19 cellular contexts compared by ENCODE assay signal in genomic region chr12:108812324-108812723, GRCh38. TPM values are rescaled to one million over a fixed set of nuclear protein-coding genes. Genes with fewer than 3 reads are reported as not detected.
DNase-seq lines count a peak whose midpoint lies in the region; ATAC-seq, FAIRE-seq and TF ChIP-seq lines count a peak whose summit lies in the region.
"Had no signal": no experiment of that assay in that cellular context is flagged by ENCODE, and none has a peak within 500 bp of the region (broad histone marks: within the 10 kb centered on the region; RNA-seq: fewer than 3 reads in every experiment).

No MANE protein-coding gene starts in this region.

- 82% methylated on average over 8 of the region's 8 CpGs; no CpG with 5 or more reads in 1 of the 2 experiments for WGBS in H1 (ENCODE audit: extremely low coverage in 1 of 2, insufficient coverage in 1 of 2, insufficient read length in 1 of 2, insufficient replicate concordance in 2 of 2, low coverage in 1 of 2, low lambda C conversion rate in 2 of 2, missing lambda C conversion rate in 1 of 2), 2 experiments

- H3K14ac ChIP-seq in H1 (ENCODE audit: insufficient read length) = no peak overlapping the region

- H3K23ac ChIP-seq in H1 (ENCODE audit: insufficient read length) = no peak overlapping the region

- H2AK5ac ChIP-seq in H1 (ENCODE audit: low read depth, low read length) = no peak overlapping the region

- no peak overlapping the region for H2BK20ac ChIP-seq in H1 (ENCODE audit: low read length)

- CTCF ChIA-PET in H1 (lab: Charles Lee; ENCODE audit: partially characterized antibody) = interaction anchor here (0.9 to 2.5 kb wide), 4 partner anchors 10 to 242 kb away, joined by 3 to 12 read pairs (median 3); no protein-coding TSS in a partner anchor

- H3K9me3 ChIP-seq in left ventricle myocardium inferior (replicated peaks) (no peaks in the 10 kb centered on the region), H1 (ENCODE audit: insufficient read depth in 2 of 2, low read depth in 1 of 2, low read length in 1 of 2) (no peaks in the 10 kb centered on the region), parathyroid adenoma (ENCODE audit: control insufficient read depth, low read length) (no peaks in the 10 kb centered on the region), vagina (no peaks in the 10 kb centered on the region)
- H3K9me3 ChIP-seq: prostate gland, uterus had no signal

- H3K4me3 ChIP-seq in left ventricle myocardium inferior = no peak overlapping the region
- H3K4me3 ChIP-seq in H1 (ENCODE audit: extremely low read depth in 1 of 4, insufficient read depth in 2 of 4, low read depth in 3 of 4, low read length in 4 of 4) = no peak overlapping the region
- H3K4me3 ChIP-seq in parathyroid adenoma (ENCODE audit: low read depth, low read length) = no peak overlapping the region
- no peak overlapping the region for H3K4me3 ChIP-seq in vagina
- H3K4me3 ChIP-seq: prostate gland, uterus had no signal

- no peaks in the 10 kb centered on the region for H3K23me2 ChIP-seq in H1 (ENCODE audit: low read depth, low read length)

- H4K5ac ChIP-seq in H1 (ENCODE audit: insufficient read length, low read depth, low read length) = no peak overlapping the region

- H2BK12ac ChIP-seq in H1 (ENCODE audit: low read depth, low read length) = no peak overlapping the region

- H3K79me1 ChIP-seq in H1 (ENCODE audit: low read depth, low read length) = no peaks in the 10 kb centered on the region

- TF ChIP-seq CTCF in left ventricle myocardium inferior (IDR thresholded peaks at IDR 0.05; ENCODE audit: borderline replicate concordance) = no peak
- no peak for TF ChIP-seq CTCF in H1 (IDR thresholded peaks at IDR 0.05; ENCODE audit: control extremely low read depth in 1 of 3, insufficient read depth in 1 of 3, low read depth in 1 of 3, low read length in 3 of 3)
- TF ChIP-seq CTCF in parathyroid adenoma (IDR thresholded peaks at IDR 0.05) = no peak
- TF ChIP-seq CTCF in vagina (IDR thresholded peaks at IDR 0.05) = no peak

- no peak overlapping the region for H3K56ac ChIP-seq in H1 (replicated peaks; ENCODE audit: insufficient read length, low read depth, low read length)

- H4K20me1 ChIP-seq in H1 (replicated peaks in 1 of 2; ENCODE audit: control insufficient read depth in 1 of 2, insufficient read depth in 2 of 2, low read length in 2 of 2) = peaks cover 0 to 2% of the 10 kb centered on the region in 2 experiments

- H3K9ac ChIP-seq in H1 (replicated peaks in 1 of 4; ENCODE audit: extremely low read depth in 1 of 4, low read depth in 3 of 4, low read length in 3 of 4) (no peak overlapping the region), parathyroid adenoma (no peak overlapping the region)

- H2BK15ac ChIP-seq in H1 (ENCODE audit: low read length) = no peak overlapping the region

- no peak for TF ChIP-seq POLR2A in H1 (IDR thresholded peaks at IDR 0.05; ENCODE audit: control extremely low read depth in 1 of 2, low read depth in 2 of 2, low read length in 2 of 2)
- no peak for TF ChIP-seq POLR2A in vagina (IDR thresholded peaks at IDR 0.05)

- H3K27ac ChIP-seq in left ventricle myocardium inferior (replicated peaks) (peak overlapping the region; percentile 35), H1 (ENCODE audit: low read depth, low read length) (no peak overlapping the region), parathyroid adenoma (peak overlapping the region; percentile 12), vagina (no peak overlapping the region)
- H3K27ac ChIP-seq: brain microvascular endothelial cell, prostate gland, uterus had no signal

- no peak overlapping the region for H4K91ac ChIP-seq in H1 (replicated peaks; ENCODE audit: insufficient read length, low read length)

- DNase-seq in left ventricle myocardium inferior (no peak), cardiac septum (ENCODE audit: low spot score) (no peak), H1 (ENCODE audit: low read depth in 1 of 2, low spot score in 2 of 2) (no peak), vagina (ENCODE audit: extremely low spot score in 2 of 2) (no peak), activated gamma-delta T cell (lab: John Stamatoyannopoulos, UW) (no peak), NCI-H526 (lab: John Stamatoyannopoulos, UW) (no peak)
- DNase-seq: activated CD4-positive, alpha-beta T cell treated with anti-CD3 and anti-CD28 coated beads for 36 hours; HCEC 1CT; hypothalamus; NCI-H1092 treated with DMSO at 0.1 percent for 48 hours; NCI-H2081; NCI-H446 treated with DMSO at 0.1 percent for 48 hours; RPMI8226; uterus had no signal

- H4K8ac ChIP-seq in H1 (ENCODE audit: extremely low read depth, insufficient read depth, low read length) = no peak overlapping the region

- H2BK5ac ChIP-seq in H1 (ENCODE audit: low read depth, low read length) = no peak overlapping the region; the same call in 1 of the 2 replicates

- no peak for TF ChIP-seq EP300 in H1 (IDR thresholded peaks at IDR 0.05; ENCODE audit: borderline replicate concordance in 1 of 2, low read depth in 2 of 2, low read length in 2 of 2)

- H2AFZ ChIP-seq in H1 (ENCODE audit: low read length) = no peak overlapping the region
- no peak overlapping the region for H2AFZ ChIP-seq in parathyroid adenoma

- H3K4me1 ChIP-seq in left ventricle myocardium inferior (peaks cover 63% of the 10 kb centered on the region), H1 (replicated peaks in 1 of 4; ENCODE audit: control insufficient read depth in 3 of 4, insufficient read depth in 4 of 4, low read length in 3 of 4) (peaks cover 0 to 6% (median 3%) of the 10 kb centered on the region in 4 experiments; a peak in 3 of 7 replicates), parathyroid adenoma (peaks cover 3% of the 10 kb centered on the region), vagina (peaks cover 30% of the 10 kb centered on the region)
- H3K4me1 ChIP-seq: prostate gland, uterus had no signal

- FAIRE-seq in H1 (lab: Jason Lieb, UNC) = no peak
- FAIRE-seq: islet of Langerhans had no signal

- H3K36me3 ChIP-seq in left ventricle myocardium inferior (peaks cover 85% of the 10 kb centered on the region), H1 (ENCODE audit: control insufficient read depth in 2 of 4, insufficient read depth in 4 of 4, low read length in 3 of 4) (peaks cover 0 to 14% (median 5%) of the 10 kb centered on the region in 4 experiments; a peak in 5 of 8 replicates), parathyroid adenoma (ENCODE audit: control insufficient read depth, insufficient read depth, low read length) (no peaks in the 10 kb centered on the region), vagina (peaks cover 0 to 64% of the 10 kb centered on the region in 2 donors)
- H3K36me3 ChIP-seq: uterus had no signal

- no peak overlapping the region for H2BK120ac ChIP-seq in H1 (replicated peaks; ENCODE audit: low read depth, low read length)

- TF ChIP-seq RAD21 in H1 (IDR thresholded peaks at IDR 0.05 in 1 of 2, conservative IDR thresholded peaks at IDR 0.05 in 1 of 2; ENCODE audit: low read depth in 2 of 2, low read length in 2 of 2) = no peak

- intact Hi-C loops in left ventricle myocardium inferior (cut with micrococcal nuclease) = no loop called here
- intact Hi-C loops in cardiac septum (cut with DNase I) = no loop called here
- intact Hi-C loops in vagina (cut with DNase I) = no loop called here

- H3K4me2 ChIP-seq in H1 (ENCODE audit: insufficient read depth in 1 of 2, low read depth in 2 of 2, low read length in 2 of 2) (no peak overlapping the region), parathyroid adenoma (ENCODE audit: low read length) (no peak overlapping the region)

- H3K79me2 ChIP-seq in H1 (ENCODE audit: control insufficient read depth in 1 of 2, insufficient read depth in 2 of 2, low read length in 2 of 2) = no peaks in the 10 kb centered on the region
- peaks cover 37% of the 10 kb centered on the region for H3K79me2 ChIP-seq in parathyroid adenoma

- no peak for ATAC-seq in HG03025 (IDR thresholded peaks at IDR 0.05; ENCODE audit: low FRiP score, unreplicated experiment)
- ATAC-seq: activated CD4-positive, alpha-beta T cell treated with anti-CD3 and anti-CD28 coated beads for 36 hours had no signal

- H3K27me3 ChIP-seq in left ventricle myocardium inferior (ENCODE audit: low read depth) (no peaks in the 10 kb centered on the region), H1 (replicated peaks in 1 of 4; ENCODE audit: control insufficient read depth in 3 of 4, extremely low read depth in 1 of 4, insufficient read depth in 3 of 4, low read length in 3 of 4) (no peaks in the 10 kb centered on the region), parathyroid adenoma (ENCODE audit: control insufficient read depth, insufficient read depth, low read length) (no peaks in the 10 kb centered on the region), vagina (no peaks in the 10 kb centered on the region)
- H3K27me3 ChIP-seq: brain microvascular endothelial cell, uterus had no signal

- H3K18ac ChIP-seq in H1 (ENCODE audit: extremely low read depth, low read length) = no peak overlapping the region

- no peak overlapping the region for H3K4ac ChIP-seq in H1 (replicated peaks; ENCODE audit: insufficient read length, low read depth, low read length)

- POLR2A ChIA-PET in H1 (lab: Charles Lee; ENCODE audit: partially characterized antibody) = no interaction called here

TF ChIP-seq in H1, 55 proteins besides CTCF, POLR2A, EP300 and RAD21:
- TF ChIP-seq MAFK (IDR thresholded peaks at IDR 0.05; ENCODE audit: low read depth, low read length) (no peak), CBX5 (IDR thresholded peaks at IDR 0.05; ENCODE audit: low read depth, low read length) (no peak), SP2 (IDR thresholded peaks at IDR 0.05; ENCODE audit: low read length) (no peak), RXRA (IDR thresholded peaks at IDR 0.05; ENCODE audit: insufficient read depth, low read depth, low read length) (0 out of 2 replicates have a peak, but pooled peaks have one; percentile 34)

RNA-seq across cellular contexts. Expression of gene SSH1, which starts 45.1 kb away (rescaled TPM):
- 30.1 TPM for total RNA-seq in left ventricle myocardium inferior
- 50.6 TPM for total RNA-seq in cardiac septum
- total RNA-seq in H1 (2021; fragmentation: NEBNext Ultra II Directional; extraction: Animal tissue kit (Norgen Biotek cat#: 25700)) = 17.0 and 17.9 TPM in 2 replicates
- polyA plus RNA-seq in H1 (2011; rRNA removed) = 5.3 and 8.0 TPM in 2 replicates
- polyA plus RNA-seq in H1 (2011; cell fraction: cytosol; rRNA removed) = 6.3 TPM
- polyA plus RNA-seq in H1 (2011; cell fraction: nucleus; rRNA removed) = 10.6 TPM
- 5.9 to 8.2 TPM (median 7.4 TPM) in 4 replicates for polyA plus RNA-seq in H1 (2012, experiment 1 of 2)
- 2.1 TPM for polyA plus RNA-seq in H1 (2012, experiment 2 of 2)
- polyA plus RNA-seq in H1 (2013, experiment 1 of 2) = 7.6 TPM
- 7.2 TPM for polyA plus RNA-seq in H1 (2013, experiment 2 of 2)
- 13.0 and 14.6 TPM in 2 replicates for polyA minus RNA-seq in H1 (2011; rRNA and poly(A)+ RNA removed)
- polyA minus RNA-seq in H1 (2011; cell fraction: cytosol; rRNA and poly(A)+ RNA removed) = 9.3 TPM
- polyA minus RNA-seq in H1 (2011; cell fraction: nucleus; rRNA and poly(A)+ RNA removed) = 11.7 TPM
- 38.1 TPM for total RNA-seq in vagina

Comparison
In these comparisons a context has a peak if more than half of its experiments do, and no peak if none do; other contexts are left out.
1. H3K27ac ChIP-seq: peak in left ventricle myocardium inferior (single experiment) and parathyroid adenoma (single experiment); none in H1 (single experiment) and vagina (single experiment).